In genomic region chr7:74364061-74364460, GRCh38 we compare ENCODE assay signal across 2 cellular contexts.
TF ChIP-seq lines count a peak whose summit lies in the region.

No MANE protein-coding gene starts in this region.

TF ChIP-seq in A549, 52 proteins besides CTCF, POLR2A, EP300 and RAD21 (continued from another document):
- TF ChIP-seq FOSL2 (IDR thresholded peaks at IDR 0.05): no peak
- no peak for TF ChIP-seq FOSL2 (CRISPR knock-in tag; IDR thresholded peaks at IDR 0.05)
- no peak for TF ChIP-seq HOXB13 (CRISPR knock-in tag; IDR thresholded peaks at IDR 0.05; ENCODE audit: low read depth)
- no peak for TF ChIP-seq TP53 (CRISPR knock-in tag; IDR thresholded peaks at IDR 0.05)
- no peak for TF ChIP-seq CHD2 (IDR thresholded peaks at IDR 0.05; ENCODE audit: low read length, partially characterized antibody)
- TF ChIP-seq KDM5A (IDR thresholded peaks at IDR 0.05): no peak
- TF ChIP-seq ESRRA (IDR thresholded peaks at IDR 0.05; ENCODE audit: borderline replicate concordance, low read length): no peak
- TF ChIP-seq CBX2 (IDR thresholded peaks at IDR 0.05; ENCODE audit: borderline replicate concordance, low read depth): no peak
- TF ChIP-seq USF2 (IDR thresholded peaks at IDR 0.05): no peak
- TF ChIP-seq, protein P1, sequence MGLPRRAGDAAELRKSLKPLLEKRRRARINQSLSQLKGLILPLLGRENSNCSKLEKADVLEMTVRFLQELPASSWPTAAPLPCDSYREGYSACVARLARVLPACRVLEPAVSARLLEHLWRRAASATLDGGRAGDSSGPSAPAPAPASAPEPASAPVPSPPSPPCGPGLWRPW (IDR thresholded peaks at IDR 0.05): no peak

TF ChIP-seq in SK-N-SH, 30 proteins besides CTCF, POLR2A, EP300 and RAD21 (continued from another document):
- TF ChIP-seq ELF1 (IDR thresholded peaks at IDR 0.05) (no peak), MXI1 (IDR thresholded peaks at IDR 0.05; ENCODE audit: low read depth, low read length) (no peak), SMC3 (IDR thresholded peaks at IDR 0.05; ENCODE audit: low read depth, low read length) (no peak), JUND (IDR thresholded peaks at IDR 0.05) (no peak), FOXJ3 (CRISPR knock-in tag; IDR thresholded peaks at IDR 0.05) (no peak), FOSL2 (IDR thresholded peaks at IDR 0.05; ENCODE audit: borderline replicate concordance, low read depth) (no peak), MEF2A (IDR thresholded peaks at IDR 0.05; ENCODE audit: borderline replicate concordance, low read depth) (no peak)
- TF ChIP-seq, protein P2, sequence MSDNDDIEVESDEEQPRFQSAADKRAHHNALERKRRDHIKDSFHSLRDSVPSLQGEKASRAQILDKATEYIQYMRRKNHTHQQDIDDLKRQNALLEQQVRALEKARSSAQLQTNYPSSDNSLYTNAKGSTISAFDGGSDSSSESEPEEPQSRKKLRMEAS (IDR thresholded peaks at IDR 0.05; ENCODE audit: low read depth): no peak
